Comparison of ENCODE assay signal across 8 cellular contexts in the genomic region with DNA sequence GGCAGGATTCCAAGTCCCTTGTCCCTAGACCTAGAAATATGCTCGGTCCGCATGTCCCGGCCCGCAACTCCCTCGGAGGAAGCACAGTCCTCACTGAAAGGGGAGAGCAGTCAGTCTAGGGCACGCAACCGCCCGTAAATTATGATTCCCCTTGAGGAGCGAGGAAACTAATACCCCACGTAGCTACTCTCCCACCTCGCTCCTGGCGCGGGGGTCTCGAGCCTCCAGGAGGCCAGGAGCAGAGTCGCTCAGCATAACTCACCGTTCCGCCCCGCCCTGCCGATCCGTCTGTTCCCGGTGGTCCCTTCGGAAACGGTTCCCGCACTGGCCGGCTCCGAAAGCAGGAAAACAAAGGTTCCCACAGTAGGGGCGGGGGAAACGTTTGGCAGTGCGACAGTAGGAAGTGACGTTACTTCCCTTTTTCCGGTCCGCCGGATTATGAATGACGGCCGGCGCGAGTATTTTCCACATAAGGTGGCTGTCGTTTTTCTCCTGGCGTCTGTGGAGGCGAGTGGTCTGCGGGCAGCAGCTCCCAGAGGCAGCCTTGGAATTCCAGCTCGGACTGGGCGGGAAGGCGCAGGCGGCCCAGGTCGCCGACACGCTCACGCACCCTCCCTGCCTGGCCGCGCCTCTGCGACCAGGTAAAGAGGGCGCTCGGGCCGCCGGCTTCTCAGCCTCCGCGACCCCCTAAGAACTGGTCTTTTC. TPM values are rescaled to one million over a fixed set of nuclear protein-coding genes. Genes with fewer than 3 reads are reported as not detected.
A peak's percentile ranks its signal among the peaks of the same experiment; 100 is the strongest.
DNase-seq lines count a peak whose midpoint lies in the region; ATAC-seq and TF ChIP-seq lines count a peak whose summit lies in the region.

A gene with protein sequence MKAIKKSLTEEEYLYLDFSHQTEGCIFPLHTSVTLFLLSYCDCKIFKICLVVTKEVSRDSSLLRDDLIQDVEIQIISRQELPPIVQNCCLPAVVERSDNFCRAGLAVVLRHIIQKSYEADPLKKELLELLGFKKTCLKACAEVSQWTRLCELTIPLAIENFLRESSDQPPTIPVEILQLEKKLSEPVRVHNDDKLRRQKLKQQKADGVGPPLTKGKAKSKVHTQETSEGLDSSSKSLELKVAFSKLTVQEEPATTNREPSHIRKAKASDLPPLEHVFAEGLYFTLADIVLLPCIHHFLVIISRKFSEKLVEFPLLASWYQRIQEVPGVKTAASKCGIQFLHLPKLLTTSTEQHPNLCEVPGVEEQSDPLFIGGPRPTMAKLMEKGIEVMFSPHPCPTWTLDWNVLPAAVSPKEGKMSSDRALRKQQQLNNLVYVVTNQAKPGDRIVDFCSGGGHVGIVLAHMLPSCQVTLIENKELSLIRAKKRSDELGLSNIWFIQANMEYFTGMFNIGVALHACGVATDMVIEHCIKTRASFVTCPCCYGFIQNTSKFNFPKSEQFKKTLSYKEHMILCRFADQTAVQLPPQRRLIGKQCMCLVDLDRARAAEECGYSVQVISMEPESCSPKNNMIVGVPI (plus strand): TSS at position 409 of the 705 bp plus-strand sequence. CDS start 8,830 bp downstream, outside the sequence.
A gene with protein sequence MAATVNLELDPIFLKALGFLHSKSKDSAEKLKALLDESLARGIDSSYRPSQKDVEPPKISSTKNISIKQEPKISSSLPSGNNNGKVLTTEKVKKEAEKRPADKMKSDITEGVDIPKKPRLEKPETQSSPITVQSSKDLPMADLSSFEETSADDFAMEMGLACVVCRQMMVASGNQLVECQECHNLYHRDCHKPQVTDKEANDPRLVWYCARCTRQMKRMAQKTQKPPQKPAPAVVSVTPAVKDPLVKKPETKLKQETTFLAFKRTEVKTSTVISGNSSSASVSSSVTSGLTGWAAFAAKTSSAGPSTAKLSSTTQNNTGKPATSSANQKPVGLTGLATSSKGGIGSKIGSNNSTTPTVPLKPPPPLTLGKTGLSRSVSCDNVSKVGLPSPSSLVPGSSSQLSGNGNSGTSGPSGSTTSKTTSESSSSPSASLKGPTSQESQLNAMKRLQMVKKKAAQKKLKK (minus strand): TSS at position 314 of the 705 bp plus-strand sequence. CDS start 8,684 bp downstream, outside the sequence.

- intact Hi-C loops in right lobe of liver (cut with DNase I) = no loop called here

- H3K4me3 Mint-ChIP-seq in activated CD4-positive, alpha-beta memory T cell treated with anti-CD3 and anti-CD28 coated beads, Interleukin-2, amount 10 ng/mL, durations not matched to agents 7 days and 5 days = peak within 1 kb of the TSS; percentile 99

- POLR2A ChIA-PET in activated CD4-positive, alpha-beta memory T cell treated with anti-CD3 and anti-CD28 coated beads, Interleukin-2, amount 10 ng/mL, durations not matched to agents 7 days and 5 days (lab: Charles Lee) = interaction anchor here (1.3 to 1.8 kb wide), 3 partner anchors 9 to 235 kb away, joined by 3 to 10 read pairs (median 6); a partner anchor contains a TSS

- peak within 1 kb of the TSS; percentile 96 to 98 for H3K9ac ChIP-seq in duodenal mucosa (ENCODE audit: low read depth in 1 of 2, low read length in 2 of 2)

- peak within 1 kb of the TSS; percentile 84 for H3K27ac Mint-ChIP-seq in activated CD4-positive, alpha-beta memory T cell treated with anti-CD3 and anti-CD28 coated beads, Interleukin-2, amount 10 ng/mL, durations not matched to agents 7 days and 5 days

- H3K27me3 ChIP-seq in duodenal mucosa (ENCODE audit: control insufficient read depth in 1 of 2, insufficient read depth in 2 of 2, low read length in 2 of 2) (no peaks in the 10 kb centered on the region), right lobe of liver (no peaks in the 10 kb centered on the region)

- H3K27ac ChIP-seq in duodenal mucosa (ENCODE audit: low read depth, low read length) (peak within 1 kb of the TSS; percentile 67), right lobe of liver (peak within 1 kb of the TSS; percentile 82 to 87 (median 84))

- TF ChIP-seq POLR2A in right lobe of liver (IDR thresholded peaks at IDR 0.05) = peak; percentile 66

- no peaks in the 10 kb centered on the region for H3K27me3 Mint-ChIP-seq in activated CD4-positive, alpha-beta memory T cell treated with anti-CD3 and anti-CD28 coated beads, Interleukin-2, amount 10 ng/mL, durations not matched to agents 7 days and 5 days

- peaks cover 0 to under 1% of the 10 kb centered on the region in 2 donors for H3K36me3 ChIP-seq in duodenal mucosa (ENCODE audit: control insufficient read depth in 1 of 2, insufficient read depth in 2 of 2, low read length in 2 of 2)
- no peaks in the 10 kb centered on the region for H3K36me3 ChIP-seq in right lobe of liver

- peak; percentile 96 for DNase-seq in CD1c-positive myeloid dendritic cell (ENCODE audit: extremely low spot score)
- DNase-seq in NCI-H82 treated with DMSO at 0.1 percent for 48 hours (lab: John Stamatoyannopoulos, UW; ENCODE audit: unreplicated experiment) = peak; percentile 61
- DNase-seq in activated CD4-positive, alpha-beta memory T cell treated with anti-CD3 and anti-CD28 coated beads, Interleukin-2, amount 10 ng/mL, durations not matched to agents 7 days and 5 days = peak; percentile 89
- peak; percentile 90 to 94 (median 92) for DNase-seq in right lobe of liver
- DNase-seq in stimulated activated CD4-positive, alpha-beta T cell treated with anti-CD3 and anti-CD28 coated beads, Interleukin-4, amount 100 ng/mL, for 4 hours = peak; percentile 85

- peaks cover 8% of the 10 kb centered on the region for H3K36me3 Mint-ChIP-seq in activated CD4-positive, alpha-beta memory T cell treated with anti-CD3 and anti-CD28 coated beads, Interleukin-2, amount 10 ng/mL, durations not matched to agents 7 days and 5 days (ENCODE audit: low read depth)

- peak in 1 of 4 donors; percentile 2 for TF ChIP-seq CTCF in right lobe of liver (IDR thresholded peaks at IDR 0.05)

- no peaks in the 10 kb centered on the region for H3K9me3 ChIP-seq in duodenal mucosa (ENCODE audit: control insufficient read depth in 1 of 2, low read length in 2 of 2)
- H3K9me3 ChIP-seq in right lobe of liver = no peaks in the 10 kb centered on the region

- H3K4me1 ChIP-seq in duodenal mucosa (ENCODE audit: control insufficient read depth in 1 of 2, insufficient read depth in 2 of 2, low read length in 2 of 2) = peaks cover 8 to 18% of the 10 kb centered on the region in 2 donors
- H3K4me1 ChIP-seq in right lobe of liver = peaks cover 0 to 33% (median 0%) of the 10 kb centered on the region in 4 donors

- 0% methylated on average over 21 of the region's 58 CpGs for WGBS in right lobe of liver (ENCODE audit: insufficient coverage, low coverage, low lambda C conversion rate, missing lambda C conversion rate)

- H3K4me3 ChIP-seq in duodenal mucosa (ENCODE audit: low read depth in 1 of 2, low read length in 2 of 2) (peak within 1 kb of the TSS; percentile 92 to 99), right lobe of liver (peak within 1 kb of the TSS; percentile 77 to 81 (median 77))

- no peaks in the 10 kb centered on the region for H3K9me3 Mint-ChIP-seq in activated CD4-positive, alpha-beta memory T cell treated with anti-CD3 and anti-CD28 coated beads, Interleukin-2, amount 10 ng/mL, durations not matched to agents 7 days and 5 days

- ATAC-seq in GM19438 (IDR thresholded peaks at IDR 0.05; ENCODE audit: low read depth, unreplicated experiment) = peak; percentile 70
- ATAC-seq in HG03575 (IDR thresholded peaks at IDR 0.05; ENCODE audit: extremely low read depth, insufficient number of reproducible peaks, low FRiP score, unreplicated experiment) = peak; percentile 66
- ATAC-seq in right lobe of liver = peak; percentile 98 to 99 (median 99)

- CTCF ChIA-PET in activated CD4-positive, alpha-beta memory T cell treated with anti-CD3 and anti-CD28 coated beads, Interleukin-2, amount 10 ng/mL, durations not matched to agents 7 days and 5 days (lab: Charles Lee) = no interaction called here

- peaks cover 29% of the 10 kb centered on the region for H3K4me1 Mint-ChIP-seq in activated CD4-positive, alpha-beta memory T cell treated with anti-CD3 and anti-CD28 coated beads, Interleukin-2, amount 10 ng/mL, durations not matched to agents 7 days and 5 days

RNA-seq across cellular contexts. Expression of the first gene that starts in this region (rescaled TPM):
- 10 to 100 TPM in 1 of 2 experiments, 1 to 10 TPM in 1; 9.9 to 13.8 TPM for total RNA-seq in activated CD4-positive, alpha-beta memory T cell treated with anti-CD3 and anti-CD28 coated beads, Interleukin-2, amount 10 ng/mL, durations not matched to agents 7 days and 5 days
- total RNA-seq in right lobe of liver = 10 to 100 TPM in 1 of 6 experiments, 1 to 10 TPM in 5; 2.6 to 11.0 (median 3.6) TPM

RNA-seq across cellular contexts. Expression of the second gene that starts in this region (rescaled TPM):
- 10 to 100 TPM; 19.2 to 19.4 TPM for total RNA-seq in activated CD4-positive, alpha-beta memory T cell treated with anti-CD3 and anti-CD28 coated beads, Interleukin-2, amount 10 ng/mL, durations not matched to agents 7 days and 5 days
- total RNA-seq in right lobe of liver = 10 to 100 TPM in 5 of 6 experiments, 1 to 10 TPM in 1; 9.3 to 19.0 (median 12.5) TPM

Comparison
In these comparisons a context has a peak if more than half of its experiments do, and no peak if none do; other contexts are left out.
1. Peak in every context shown above with its lines: DNase-seq, ATAC-seq, H3K4me3 ChIP-seq and H3K27ac ChIP-seq.